In genomic region chr9:90815183-90815943, GRCh38 we compare ENCODE assay signal across 9 cellular contexts. TPM values are rescaled to one million over a fixed set of nuclear protein-coding genes. Genes with fewer than 3 reads are reported as not detected.
DNase-seq lines count a peak whose midpoint lies in the region; ATAC-seq and TF ChIP-seq lines count a peak whose summit lies in the region.
"Had no signal": no experiment of that assay in that cellular context is flagged by ENCODE, and none has a peak within 500 bp of the region (broad histone marks: within the 10 kb centered on the region; RNA-seq: fewer than 3 reads in every experiment).

No MANE protein-coding gene starts in this region.

- no peak overlapping the region for H3K27ac ChIP-seq in CD4-positive, alpha-beta memory T cell (ENCODE audit: low read depth, low read length)
- H3K27ac ChIP-seq in mammary epithelial cell (ENCODE audit: insufficient read depth, low read depth, low read length), result no peak overlapping the region
- H3K27ac ChIP-seq in effector memory CD4-positive, alpha-beta T cell (ENCODE audit: insufficient read depth, low read length, poor library complexity, severe bottlenecking), result no peak overlapping the region
- no peak overlapping the region for H3K27ac ChIP-seq in foreskin keratinocyte

- H3K9me3 Mint-ChIP-seq in CD4-positive, alpha-beta memory T cell, result peaks cover 0 to 10% (median 3%) of the 10 kb centered on the region in 8 donors

- in situ Hi-C loops in mammary epithelial cell (cut with MboI; ENCODE audit: low sequenced_read_pairs in 2 of 2), result no loop called here

- no peak overlapping the region for H3K4me2 ChIP-seq in mammary epithelial cell (ENCODE audit: insufficient read depth, low read depth, low read length)
- H3K4me2 ChIP-seq: smooth muscle cell had no signal

- no peak overlapping the region for H2AFZ ChIP-seq in mammary epithelial cell (ENCODE audit: low read depth, low read length)

- peaks cover 4 to 15% of the 10 kb centered on the region in 2 donors for H3K27me3 Mint-ChIP-seq in CD4-positive, alpha-beta memory T cell

- H3K4me1 ChIP-seq in CD4-positive, alpha-beta memory T cell (ENCODE audit: insufficient read depth, low read length), result peaks cover 14% of the 10 kb centered on the region
- H3K4me1 ChIP-seq in mammary epithelial cell (ENCODE audit: insufficient read depth, low read length) (peaks cover 4% of the 10 kb centered on the region), foreskin keratinocyte (no peaks in the 10 kb centered on the region)
- H3K4me1 ChIP-seq in effector memory CD4-positive, alpha-beta T cell (ENCODE audit: control insufficient read depth, insufficient read depth, low read length, poor library complexity, severe bottlenecking), result peaks cover 4% of the 10 kb centered on the region

- H3K27ac Mint-ChIP-seq in CD4-positive, alpha-beta memory T cell, result peak overlapping the region in 4 of 7 donors; percentile 30 to 74 (median 40)

- POLR2A ChIA-PET in CD4-positive, alpha-beta memory T cell (lab: Charles Lee; ENCODE audit: partially characterized antibody), result no interaction called here

- H4K20me1 ChIP-seq in mammary epithelial cell (ENCODE audit: insufficient read depth, low read length), result no peaks in the 10 kb centered on the region

- H3K4me3 ChIP-seq in CD4-positive, alpha-beta memory T cell (ENCODE audit: low read length in 2 of 2), result no peak overlapping the region
- H3K4me3 ChIP-seq in mammary epithelial cell (replicated peaks in 1 of 3; ENCODE audit: insufficient read depth in 1 of 3, low read depth in 2 of 3, low read length in 3 of 3), result no peak overlapping the region
- no peak overlapping the region for H3K4me3 ChIP-seq in effector memory CD4-positive, alpha-beta T cell (ENCODE audit: insufficient read depth, low read depth, low read length, poor library complexity, severe bottlenecking)
- H3K4me3 ChIP-seq: smooth muscle cell had no signal

- no peak for DNase-seq in CD4-positive, alpha-beta memory T cell
- peak; percentile 58 for DNase-seq in NOMO-1 treated with DMSO at 0.1 percent for 48 hours (lab: John Stamatoyannopoulos, UW; ENCODE audit: unreplicated experiment)
- no peak for DNase-seq in left lobe of liver (ENCODE audit: low spot score)
- DNase-seq in mammary epithelial cell, result no peak
- no peak for DNase-seq in effector memory CD4-positive, alpha-beta T cell
- no peak for DNase-seq in foreskin keratinocyte
- no peak for DNase-seq in NCI-H2196 (lab: John Stamatoyannopoulos, UW; ENCODE audit: unreplicated experiment)

- WGBS in mammary epithelial cell (ENCODE audit: low coverage, missing lambda C conversion rate), result 60% methylated on average over 13 of the region's 13 CpGs

- no peak overlapping the region for H3K9ac ChIP-seq in mammary epithelial cell (ENCODE audit: insufficient read depth, low read length)

- ATAC-seq in GM21390 (IDR thresholded peaks at IDR 0.05; ENCODE audit: unreplicated experiment) (peak; percentile 59), left lobe of liver (peak; percentile 45), foreskin keratinocyte (no peak)

- peaks cover 6 to 15% (median 11%) of the 10 kb centered on the region in 4 donors for H3K4me1 Mint-ChIP-seq in CD4-positive, alpha-beta memory T cell

- no peaks in the 10 kb centered on the region for H3K36me3 ChIP-seq in CD4-positive, alpha-beta memory T cell (ENCODE audit: insufficient read depth, low read length)
- H3K36me3 ChIP-seq in mammary epithelial cell (ENCODE audit: insufficient read depth, low read length), result no peaks in the 10 kb centered on the region
- no peaks in the 10 kb centered on the region for H3K36me3 ChIP-seq in effector memory CD4-positive, alpha-beta T cell (ENCODE audit: control insufficient read depth, insufficient read depth, low read length)

- TF ChIP-seq CTCF in mammary epithelial cell (conservative IDR thresholded peaks at IDR 0.05 in 1 of 2, IDR thresholded peaks at IDR 0.05 in 1 of 2; ENCODE audit: extremely low read depth in 1 of 2, insufficient read depth in 1 of 2, low read depth in 1 of 2, low read length in 2 of 2) (no peak), foreskin keratinocyte (conservative IDR thresholded peaks at IDR 0.05) (no peak)

- CTCF ChIA-PET in CD4-positive, alpha-beta memory T cell (lab: Charles Lee; ENCODE audit: partially characterized antibody), result interaction anchor here (1.1 kb wide), 2 partner anchors 10 to 100 kb away, joined by 3 to 5 read pairs; no protein-coding TSS in a partner anchor
- CTCF ChIA-PET in mammary epithelial cell (lab: Charles Lee; ENCODE audit: low non-redundant PET), result interaction anchor here (0.7 kb wide), 1 partner anchor 54 kb away, joined by 3 read pairs; no protein-coding TSS in a partner anchor

- peak overlapping the region in 7 of 8 donors; percentile 2 to 73 (median 30) for H3K4me3 Mint-ChIP-seq in CD4-positive, alpha-beta memory T cell

- no peaks in the 10 kb centered on the region for H3K36me3 Mint-ChIP-seq in CD4-positive, alpha-beta memory T cell

- intact Hi-C loops in CD4-positive, alpha-beta memory T cell (cut with micrococcal nuclease), result no loop called here
- intact Hi-C loops in mammary epithelial cell (cut with micrococcal nuclease), result no loop called here

- no TSS peak for BruUV-seq in mammary epithelial cell (replicated peaks; lab: Mats Ljungman, UMichigan)

- H3K9me3 ChIP-seq in CD4-positive, alpha-beta memory T cell (ENCODE audit: control insufficient read depth in 1 of 2, low read length in 2 of 2), result no peaks in the 10 kb centered on the region
- H3K9me3 ChIP-seq in mammary epithelial cell (replicated peaks; ENCODE audit: insufficient read depth, low read length), result no peaks in the 10 kb centered on the region
- no peaks in the 10 kb centered on the region for H3K9me3 ChIP-seq in effector memory CD4-positive, alpha-beta T cell (ENCODE audit: control insufficient read depth, low read length)

- dilution Hi-C loops in mammary epithelial cell (cut with HindIII; ENCODE audit: low sequenced_read_pairs), result no loop called here

- H3K79me2 ChIP-seq in mammary epithelial cell (ENCODE audit: insufficient read depth, low read length), result peaks cover 9% of the 10 kb centered on the region

- no peaks in the 10 kb centered on the region for H3K27me3 ChIP-seq in CD4-positive, alpha-beta memory T cell (ENCODE audit: insufficient read depth, low read length)
- no peaks in the 10 kb centered on the region for H3K27me3 ChIP-seq in mammary epithelial cell (ENCODE audit: insufficient read depth, low read length)
- H3K27me3 ChIP-seq in effector memory CD4-positive, alpha-beta T cell (replicated peaks; ENCODE audit: control insufficient read depth, insufficient read depth, low read length, poor library complexity, severe bottlenecking), result no peaks in the 10 kb centered on the region
- no peaks in the 10 kb centered on the region for H3K27me3 ChIP-seq in foreskin keratinocyte

RNA-seq across cellular contexts. Expression of gene SYK, which starts 13.7 kb away (rescaled TPM):
- total RNA-seq in CD4-positive, alpha-beta memory T cell, result under 1 TPM; 0.76 to 0.80 TPM
- polyA plus RNA-seq in CD4-positive, alpha-beta memory T cell, result 1 to 10 TPM in 1 of 2 donors, under 1 TPM in 1; 0.08 to 1.9 TPM
- 3.2 TPM for total RNA-seq in left lobe of liver
- total RNA-seq in mammary epithelial cell, result 10 to 100 TPM in 1 of 2 donors, 1 to 10 TPM in 1; 1.7 to 10.6 TPM
- 4.1 TPM for polyA plus RNA-seq in mammary epithelial cell
- 11.2 TPM for polyA minus RNA-seq in mammary epithelial cell
- total RNA-seq in foreskin keratinocyte, result 6.1 and 6.6 TPM in 2 replicates
- 2.5 and 2.8 TPM in 2 replicates for polyA plus RNA-seq in foreskin keratinocyte
- polyA plus RNA-seq: smooth muscle cell had no signal
